ENCODE assay signal across 29 cellular contexts in genomic region chr11:115693002-115693401, GRCh38.
"Had no signal": no experiment of that assay in that cellular context is flagged by ENCODE, and none has a peak within 500 bp of the region (broad histone marks: within the 10 kb centered on the region; RNA-seq: fewer than 3 reads in every experiment).

No MANE protein-coding gene starts in this region.

- H3K27me3 ChIP-seq: right atrium auricular region, right lobe of liver, testis, thyroid gland, upper lobe of left lung, vagina had no signal

- H3K4me3 ChIP-seq: left lung, lower lobe of right lung, right atrium auricular region, right lobe of liver, skin epidermis, stomach, testis, thyroid gland, transverse colon, upper lobe of left lung, vagina had no signal

- ATAC-seq: left colon; left lung; lower lobe of right lung; naive thymus-derived CD8-positive, alpha-beta T cell; right lobe of liver; stimulated activated naive B cell treated with anti-CD40 and anti-IgM and Interleukin-4, amounts not matched to agents 10 μg/mL and 1 μg/mL and 100 μg/mL, for 72 hours; stimulated activated naive CD8-positive, alpha-beta T cell treated with anti-CD3 and anti-CD28 coated beads, Interleukin-15, Interleukin-2, amounts not matched to agents 100 U/mL and 50 U/mL, for 24 hours had no signal

- H3K4me1 ChIP-seq: left lung, lower lobe of right lung, parathyroid adenoma, right lobe of liver, upper lobe of left lung, vagina had no signal

- H3K9me3 Mint-ChIP-seq: neural crest cell had no signal

- H3K4me1 Mint-ChIP-seq: immature natural killer cell; naive thymus-derived CD8-positive, alpha-beta T cell; stimulated activated naive B cell treated with anti-CD40 and anti-IgM and Interleukin-4, amounts not matched to agents 10 μg/mL and 1 μg/mL and 100 μg/mL, for 72 hours had no signal

- H3K27ac ChIP-seq: left lung, lower lobe of right lung, neutrophil, parathyroid adenoma, right atrium auricular region, right lobe of liver, skin epidermis, stomach, testis, thyroid gland, transverse colon, upper lobe of left lung, vagina had no signal

- H3K27ac Mint-ChIP-seq: immature natural killer cell; nephron; progenitor cell of endocrine pancreas; stimulated activated naive B cell treated with anti-CD40 and anti-IgM and Interleukin-4, amounts not matched to agents 10 μg/mL and 1 μg/mL and 100 μg/mL, for 72 hours had no signal

- H3K36me3 Mint-ChIP-seq: immature natural killer cell; naive thymus-derived CD8-positive, alpha-beta T cell; stimulated activated naive B cell treated with anti-CD40 and anti-IgM and Interleukin-4, amounts not matched to agents 10 μg/mL and 1 μg/mL and 100 μg/mL, for 72 hours had no signal

- DNase-seq: immature natural killer cell; kidney; left colon; left lung; lower lobe of right lung; mammary epithelial cell; mesenchymal stem cell; naive thymus-derived CD8-positive, alpha-beta T cell; occipital lobe; right lobe of liver; stimulated activated CD4-positive, alpha-beta T cell treated with anti-CD3 and anti-CD28 coated beads, Interleukin-12 subunit alpha, Interleukin-12 subunit beta, amount 100 ng/mL, for 4 hours; stimulated activated CD4-positive, alpha-beta T cell treated with anti-CD3 and anti-CD28 coated beads, Interleukin-15, amount 100 ng/mL, for 24 hours; stimulated activated CD4-positive, alpha-beta T cell treated with anti-CD3 and anti-CD28 coated beads, Interleukin-2, amount 100 ng/mL, for 24 hours; stimulated activated CD4-positive, alpha-beta T cell treated with anti-CD3 and anti-CD28 coated beads, Interleukin-4, amount 100 ng/mL, for 1 hour; stimulated activated naive B cell treated with anti-CD40 and anti-IgM and Interleukin-4, amounts not matched to agents 10 μg/mL and 1 μg/mL and 100 μg/mL, for 72 hours; stimulated activated naive CD8-positive, alpha-beta T cell treated with anti-CD3 and anti-CD28 coated beads, Interleukin-15, Interleukin-2, amounts not matched to agents 100 U/mL and 50 U/mL, for 24 hours; stomach; testis; thyroid gland; transverse colon; upper lobe of left lung had no signal

- H3K36me3 ChIP-seq: left lung, lower lobe of right lung, neutrophil, right atrium auricular region, right lobe of liver, stomach, thyroid gland, transverse colon, upper lobe of left lung, vagina had no signal

- H3K9ac ChIP-seq: parathyroid adenoma had no signal

- H3K4me3 Mint-ChIP-seq: immature natural killer cell; naive thymus-derived CD8-positive, alpha-beta T cell; nephron; neural crest cell; stimulated activated naive B cell treated with anti-CD40 and anti-IgM and Interleukin-4, amounts not matched to agents 10 μg/mL and 1 μg/mL and 100 μg/mL, for 72 hours had no signal

- H3K9me3 ChIP-seq: left lung, lower lobe of right lung, neutrophil, right atrium auricular region, right lobe of liver, stomach, testis, thyroid gland, transverse colon, upper lobe of left lung, vagina had no signal
